ENCODE assay signal across 20 cellular contexts in the genomic region with DNA sequence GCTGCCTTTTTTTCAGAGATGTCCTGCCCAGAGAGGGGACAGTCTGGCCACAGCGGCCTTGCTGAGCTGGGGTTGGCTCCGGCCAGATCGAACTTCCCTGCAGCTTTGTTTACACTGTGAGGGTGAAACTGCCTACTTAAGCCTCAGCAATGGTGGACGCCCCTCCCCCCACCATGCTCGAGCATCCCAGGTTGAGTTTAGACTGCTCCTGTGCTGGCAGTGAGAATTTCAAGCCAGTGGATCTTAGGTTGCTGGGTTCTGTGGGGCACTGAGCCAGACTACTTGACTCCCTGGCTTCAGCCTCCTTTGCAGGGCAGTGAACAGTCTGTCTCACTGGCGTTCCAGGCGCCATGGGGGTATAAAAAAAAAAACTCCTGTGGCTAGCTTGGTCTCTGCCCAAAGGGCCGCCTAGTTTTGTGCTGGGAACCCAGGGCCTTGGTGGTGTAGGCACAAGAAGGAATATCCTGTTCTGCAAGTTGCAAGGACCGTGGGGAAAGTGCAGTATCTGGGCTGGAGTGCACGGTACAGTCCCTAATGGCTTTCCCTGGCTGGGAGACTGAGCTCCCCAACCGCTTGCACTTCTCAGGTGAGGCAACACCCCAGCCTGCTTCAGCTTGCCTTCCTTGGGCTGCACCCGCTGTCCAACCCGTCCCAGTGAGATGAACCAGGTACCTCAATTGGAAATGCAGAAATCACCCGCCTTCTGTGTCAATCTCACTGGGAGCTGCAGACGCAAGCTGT.
A peak's percentile ranks its signal among the peaks of the same experiment; 100 is the strongest.
DNase-seq lines count a peak whose midpoint lies in the region; ATAC-seq and TF ChIP-seq lines count a peak whose summit lies in the region.
"Had no signal": no experiment of that assay in that cellular context is flagged by ENCODE, and none has a peak within 500 bp of the region (broad histone marks: within the 10 kb centered on the region; RNA-seq: fewer than 3 reads in every experiment).

No MANE protein-coding gene starts in this region.

- CTCF ChIA-PET in CD4-positive, alpha-beta T cell (lab: Charles Lee), result no interaction called here

- ATAC-seq in Right ventricle myocardium inferior, result peak; percentile 79
- ATAC-seq in lower lobe of right lung, result peak; percentile 66 to 70
- ATAC-seq in CD4-positive, alpha-beta T cell (ENCODE audit: poor library complexity), result no peak
- ATAC-seq: activated CD8-positive, alpha-beta T cell treated with anti-CD3 and anti-CD28 coated beads, Interleukin-2, amount 10 ng/mL, durations not matched to agents 7 days and 5 days had no signal

- H3K4me1 ChIP-seq in esophagus (ENCODE audit: control insufficient read depth in 2 of 2, insufficient read depth in 2 of 2, low read length in 1 of 2), result no peaks in the 10 kb centered on the region
- H3K4me1 ChIP-seq in lower lobe of right lung, result no peaks in the 10 kb centered on the region
- H3K4me1 ChIP-seq: adrenal gland, BLaER1 had no signal

- H3K4me1 Mint-ChIP-seq in CD4-positive, alpha-beta T cell (ENCODE audit: low read depth), result no peaks in the 10 kb centered on the region

- H3K4me3 ChIP-seq in esophagus (ENCODE audit: low read depth in 1 of 2, low read length in 2 of 2), result no peak overlapping the region
- H3K4me3 ChIP-seq in lower lobe of right lung, result no peak overlapping the region
- H3K4me3 ChIP-seq: adrenal gland, BLaER1, coronary artery had no signal

- no peak for TF ChIP-seq CTCF in lower lobe of right lung (IDR thresholded peaks at IDR 0.05)
- no peak for TF ChIP-seq CTCF in CD4-positive, alpha-beta T cell (IDR thresholded peaks at IDR 0.05)

- no peaks in the 10 kb centered on the region for H3K9me3 ChIP-seq in esophagus (ENCODE audit: control insufficient read depth in 2 of 2, insufficient read depth in 1 of 2, low read depth in 1 of 2, low read length in 1 of 2)
- peaks cover 5% of the 10 kb centered on the region for H3K9me3 ChIP-seq in lower lobe of right lung
- H3K9me3 ChIP-seq in CD4-positive, alpha-beta T cell (ENCODE audit: control insufficient read depth, low read length), result no peaks in the 10 kb centered on the region
- H3K9me3 ChIP-seq: adrenal gland had no signal

- peaks cover 11% of the 10 kb centered on the region for H3K9me3 Mint-ChIP-seq in CD4-positive, alpha-beta T cell

- 71 to 75% methylated on average over 15 of the region's 15 CpGs for WGBS in esophagus, 2 donors

- intact Hi-C loops in Right ventricle myocardium inferior (cut with DNase I), result no loop called here
- intact Hi-C loops in cardiac septum (cut with DNase I), result no loop called here
- intact Hi-C loops in lower lobe of right lung (cut with DNase I), result no loop called here
- intact Hi-C loops in CD4-positive, alpha-beta T cell (cut with DNase I, micrococcal nuclease), result no loop called here

- no peak overlapping the region for H3K27ac Mint-ChIP-seq in CD4-positive, alpha-beta T cell
- H3K27ac Mint-ChIP-seq: activated CD8-positive, alpha-beta T cell treated with anti-CD3 and anti-CD28 coated beads, Interleukin-2, amount 10 ng/mL, durations not matched to agents 7 days and 5 days had no signal

- POLR2A ChIA-PET in CD4-positive, alpha-beta T cell (lab: Charles Lee), result no interaction called here

- in situ Hi-C loops in KBM-7 (cut with MboI; ENCODE audit: low pct_unique_long_range_greater_than_20kb, low sequenced_read_pairs), result no loop called here

- no peaks in the 10 kb centered on the region for H3K27me3 ChIP-seq in esophagus (ENCODE audit: control insufficient read depth in 1 of 2, insufficient read depth in 2 of 2, low read length in 2 of 2)
- H3K27me3 ChIP-seq in lower lobe of right lung (ENCODE audit: low read depth), result no peaks in the 10 kb centered on the region
- no peaks in the 10 kb centered on the region for H3K27me3 ChIP-seq in CD4-positive, alpha-beta T cell (ENCODE audit: control insufficient read depth, insufficient read depth, low read length)
- H3K27me3 ChIP-seq: adrenal gland, BLaER1 had no signal

- no peak overlapping the region for H3K4me3 Mint-ChIP-seq in CD4-positive, alpha-beta T cell
- H3K4me3 Mint-ChIP-seq: activated CD8-positive, alpha-beta T cell treated with anti-CD3 and anti-CD28 coated beads, Interleukin-2, amount 10 ng/mL, durations not matched to agents 7 days and 5 days had no signal

- H3K36me3 ChIP-seq in esophagus (ENCODE audit: control insufficient read depth in 2 of 2, insufficient read depth in 2 of 2, low read length in 1 of 2) (no peaks in the 10 kb centered on the region), lower lobe of right lung (no peaks in the 10 kb centered on the region)
- H3K36me3 ChIP-seq: adrenal gland, BLaER1 had no signal

- H3K36me3 Mint-ChIP-seq in CD4-positive, alpha-beta T cell (ENCODE audit: low read depth), result no peaks in the 10 kb centered on the region

- H3K27me3 Mint-ChIP-seq in CD4-positive, alpha-beta T cell, result no peaks in the 10 kb centered on the region

- H3K27ac ChIP-seq in esophagus (ENCODE audit: low read depth in 2 of 2, low read length in 1 of 2), result peak overlapping the region; percentile 21 to 60
- no peak overlapping the region for H3K27ac ChIP-seq in lower lobe of right lung
- no peak overlapping the region for H3K27ac ChIP-seq in CD4-positive, alpha-beta T cell (ENCODE audit: low read depth, low read length)
- H3K27ac ChIP-seq: adrenal gland, BLaER1, coronary artery, RWPE1 had no signal

- DNase-seq in Right ventricle myocardium inferior (ENCODE audit: missing footprints) (no peak), cardiac septum (ENCODE audit: low spot score) (no peak), lower lobe of right lung (peak; percentile 56), NCI-H345 treated with DMSO at 0.1 percent for 48 hours (lab: John Stamatoyannopoulos, UW; ENCODE audit: unreplicated experiment) (no peak), amygdala (lab: John Stamatoyannopoulos, UW) (no peak), KBM-7 (no peak)
- no peak for DNase-seq in CD4-positive, alpha-beta T cell
- DNase-seq: activated CD4-positive, CD25-positive, alpha-beta regulatory T cell treated with anti-CD3 and anti-CD28 coated beads, Interleukin-2, amount 50 U/mL, for 72 hours; activated CD8-positive, alpha-beta T cell treated with anti-CD3 and anti-CD28 coated beads, Interleukin-2, amount 10 ng/mL, durations not matched to agents 7 days and 5 days; activated naive CD4-positive, alpha-beta T cell; adrenal gland; GOT3; NCI-H1092 treated with DMSO at 0.1 percent for 48 hours; NCI-H1930; stimulated activated CD4-positive, alpha-beta T cell treated with anti-CD3 and anti-CD28 coated beads, Interleukin-4, amount 100 ng/mL, for 24 hours; stimulated activated naive CD4-positive, alpha-beta T cell treated with Interleukin-2 at 50 U/mL for 16 hours had no signal

Comparison
In these comparisons a context has a peak if more than half of its experiments do, and no peak if none do; other contexts are left out.
1. H3K27ac ChIP-seq: peak in esophagus (2 of 2); none in lower lobe of right lung (single experiment) and CD4-positive, alpha-beta T cell (single experiment).